Comparison of ENCODE assay signal across 7 cellular contexts in the genomic region with DNA sequence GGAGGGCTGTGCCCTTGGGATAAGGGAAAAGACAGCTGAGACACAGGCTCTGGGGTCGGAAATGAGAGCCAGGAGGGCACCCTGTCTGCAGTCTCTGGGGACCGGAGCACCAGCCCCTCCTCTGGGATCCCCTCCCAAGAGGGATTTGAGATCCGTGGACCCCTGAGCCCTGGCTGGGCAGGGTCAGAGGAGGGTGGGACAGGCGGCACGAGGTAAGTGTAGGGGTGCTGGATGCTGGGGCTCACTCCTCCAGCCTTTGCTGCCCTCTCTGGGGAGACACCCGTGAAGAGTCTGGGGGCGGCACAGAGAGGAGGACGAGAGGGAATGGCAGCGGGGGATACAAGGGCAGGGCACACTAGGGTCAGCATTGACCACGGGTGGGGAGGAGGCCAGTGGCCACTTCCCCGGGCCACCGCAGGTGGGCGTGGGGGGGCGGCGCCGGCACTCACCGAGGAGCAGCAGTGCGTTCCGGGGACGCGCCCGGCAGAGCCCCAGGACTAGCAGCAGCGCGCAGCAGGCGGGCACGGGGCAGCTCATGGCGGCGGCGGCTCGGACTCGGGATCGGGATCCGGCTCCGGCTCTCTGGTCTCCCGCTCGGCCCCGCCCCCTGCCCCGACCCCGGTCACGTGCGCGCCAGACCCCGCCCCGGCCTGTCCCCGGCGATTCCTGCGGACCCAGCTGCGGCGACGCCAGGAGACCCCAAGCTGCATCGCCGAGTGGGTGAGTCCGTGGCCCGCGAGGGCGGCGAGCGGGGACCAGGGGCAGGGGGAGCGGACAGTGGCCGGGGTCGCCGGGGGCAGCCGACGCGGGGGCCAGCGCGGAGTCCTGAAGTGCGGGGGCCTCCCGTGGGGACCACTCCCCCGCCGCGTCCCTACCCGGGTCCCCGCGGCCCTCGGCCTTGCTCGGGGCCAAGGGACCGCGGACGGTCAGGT. TPM values are rescaled to one million over a fixed set of nuclear protein-coding genes. Genes with fewer than 3 reads are reported as not detected.
A peak's percentile ranks its signal among the peaks of the same experiment; 100 is the strongest.
DNase-seq lines count a peak whose midpoint lies in the region; ATAC-seq and TF ChIP-seq lines count a peak whose summit lies in the region.

Gene SGSH, minus strand, starts transcription at position 557 of the 932 bp plus-strand sequence. Its CDS starts 20 bp downstream, at position 537.
Gene SLC26A11, plus strand, starts transcription at position 651 of the 932 bp plus-strand sequence. CDS start 1,134 bp downstream, outside the sequence.

- no peak for TF ChIP-seq CTCF in Panc1 (IDR thresholded peaks at IDR 0.05)
- TF ChIP-seq CTCF in fibroblast of the aortic adventitia (IDR thresholded peaks at IDR 0.05; ENCODE audit: insufficient read depth, low read length), result peak; percentile 8
- no peak for TF ChIP-seq CTCF in nephron progenitor cell (IDR thresholded peaks at IDR 0.05)

- peaks cover 43% of the 10 kb centered on the region for H3K4me1 Mint-ChIP-seq in nephron progenitor cell

- H3K27me3 ChIP-seq in Panc1 (ENCODE audit: control insufficient read depth, insufficient read depth, low read length) (no peaks in the 10 kb centered on the region), stomach smooth muscle (ENCODE audit: control insufficient read depth in 1 of 2, insufficient read depth in 2 of 2, low read length in 2 of 2) (no peaks in the 10 kb centered on the region)

- H3K9me3 Mint-ChIP-seq in nephron progenitor cell, result no peaks in the 10 kb centered on the region

- POLR2A ChIA-PET in Panc1 (lab: Charles Lee), result interaction anchor here (0.6 kb wide), 1 partner anchor 81 kb away, joined by 6 read pairs; no protein-coding TSS in a partner anchor

- peak within 1 kb of the TSS; percentile 90 for H3K4me3 Mint-ChIP-seq in nephron progenitor cell

- peaks cover 31% of the 10 kb centered on the region for H3K36me3 Mint-ChIP-seq in nephron progenitor cell (ENCODE audit: low read depth)

- in situ Hi-C loops in Panc1 (cut with HindIII; ENCODE audit: low pct_unique_long_range_greater_than_20kb, low sequenced_read_pairs), result no loop called here

- BruUV-seq in Panc1 (replicated peaks; lab: Mats Ljungman, UMichigan), result no TSS peak

- ATAC-seq in GM18499 (IDR thresholded peaks at IDR 0.05; ENCODE audit: insufficient read depth, unreplicated experiment) (peak; percentile 7), HG03432 (IDR thresholded peaks at IDR 0.05; ENCODE audit: unreplicated experiment) (peak; percentile 43), Panc1 (peak; percentile 92)

- peaks cover 5% of the 10 kb centered on the region for H3K27me3 Mint-ChIP-seq in nephron progenitor cell (ENCODE audit: low read depth, poor library complexity)

- peak within 1 kb of the TSS; percentile 65 to 84 for H3K9ac ChIP-seq in stomach smooth muscle (ENCODE audit: low read length in 2 of 2)

- H3K4me3 ChIP-seq in Panc1 (ENCODE audit: low read depth in 2 of 2, low read length in 2 of 2), result peak within 1 kb of the TSS; percentile 74 to 97
- H3K4me3 ChIP-seq in fibroblast of the aortic adventitia (ENCODE audit: low read depth, low read length), result peak within 1 kb of the TSS; percentile 86
- H3K4me3 ChIP-seq in stomach smooth muscle (ENCODE audit: low read length in 2 of 2), result peak within 1 kb of the TSS; percentile 48 to 93

- H3K4me1 ChIP-seq in Panc1 (ENCODE audit: control insufficient read depth, insufficient read depth, low read length) (peaks cover 14% of the 10 kb centered on the region), stomach smooth muscle (ENCODE audit: control insufficient read depth, insufficient read depth, low read length) (peaks cover 27% of the 10 kb centered on the region)

- CTCF ChIA-PET in Panc1 (lab: Charles Lee), result interaction anchor here (0.6 to 0.7 kb wide), 2 partner anchors 214 to 818 kb away, joined by 6 to 12 read pairs; no protein-coding TSS in a partner anchor

- peak within 1 kb of the TSS; percentile 88 for H3K27ac Mint-ChIP-seq in nephron progenitor cell

- H3K36me3 ChIP-seq in Panc1 (ENCODE audit: control insufficient read depth, insufficient read depth, low read length) (no peaks in the 10 kb centered on the region; the same call in 1 of the 2 replicates), stomach smooth muscle (ENCODE audit: control insufficient read depth in 2 of 2, insufficient read depth in 2 of 2, low read length in 2 of 2) (peaks cover 3 to 14% of the 10 kb centered on the region in 2 donors)

- intact Hi-C loops in Panc1 (cut with micrococcal nuclease; ENCODE audit: unreplicated experiment), result no loop called here

- H3K27ac ChIP-seq in Panc1 (ENCODE audit: low read length) (peak within 1 kb of the TSS; percentile 93), stomach smooth muscle (ENCODE audit: low read length) (peak within 1 kb of the TSS; percentile 77)

- DNase-seq in Panc1 (ENCODE audit: low read depth, low spot score) (no peak), fibroblast of the aortic adventitia (ENCODE audit: low read depth) (peak; percentile 40), nephron progenitor cell (peak; percentile 97)
- DNase-seq in activated effector memory CD4-positive, alpha-beta T cell treated with Interleukin-2 at 50 U/mL for 16 hours, result peak; percentile 43

- H3K9me3 ChIP-seq in Panc1 (ENCODE audit: control insufficient read depth, insufficient read depth, low read depth, low read length) (no peaks in the 10 kb centered on the region), stomach smooth muscle (ENCODE audit: control insufficient read depth in 2 of 2, low read length in 2 of 2) (no peaks in the 10 kb centered on the region)

RNA-seq across cellular contexts. Expression of gene SGSH, which starts in this region (rescaled TPM):
- 70.2 TPM for total RNA-seq in Panc1 (2021; ENCODE audit: unreplicated experiment)
- polyA plus RNA-seq in Panc1 (2012; ENCODE audit: insufficient read length), result 84.2 TPM
- 17.6 and 80.9 TPM in 2 replicates for total RNA-seq in fibroblast of the aortic adventitia (ENCODE audit: low replicate concordance)

RNA-seq across cellular contexts. Expression of gene SLC26A11, which starts in this region (rescaled TPM):
- total RNA-seq in Panc1 (2021; ENCODE audit: unreplicated experiment) (30.9 TPM), fibroblast of the aortic adventitia (ENCODE audit: low replicate concordance) (8.5 and 12.2 TPM in 2 replicates)
- 34.6 TPM for polyA plus RNA-seq in Panc1 (2012; ENCODE audit: insufficient read length)

Comparison
In these comparisons a context has a peak if more than half of its experiments do, and no peak if none do; other contexts are left out.
1. ATAC-seq: peak in every context shown above with its lines; median percentile 92 in Panc1; 43 in HG03432; 7 in GM18499.